ENCODE assay signal across 9 cellular contexts in the genomic region with DNA sequence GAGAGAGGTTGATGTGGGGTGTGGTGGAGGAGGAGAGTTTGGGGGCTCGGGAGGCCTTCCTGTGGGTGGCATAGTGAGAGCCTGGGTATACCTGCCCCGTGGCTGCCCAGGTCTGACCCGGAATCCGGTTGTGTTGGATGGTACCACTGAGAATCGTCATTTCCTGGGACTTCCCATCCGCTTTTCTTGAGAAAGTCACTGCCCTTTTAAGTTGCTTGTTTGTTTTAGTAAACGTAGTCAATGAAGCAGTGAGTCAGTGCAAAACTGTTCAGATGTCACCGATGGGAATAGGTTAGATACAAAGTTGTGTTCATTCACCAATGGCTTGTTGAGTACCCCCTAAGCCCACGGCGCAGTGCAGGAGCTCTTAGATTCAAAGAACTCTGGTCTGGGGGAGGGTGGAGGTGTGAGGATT.
DNase-seq lines count a peak whose midpoint lies in the region; ATAC-seq and TF ChIP-seq lines count a peak whose summit lies in the region.
"Had no signal": no experiment of that assay in that cellular context is flagged by ENCODE, and none has a peak within 500 bp of the region (broad histone marks: within the 10 kb centered on the region; RNA-seq: fewer than 3 reads in every experiment).

No MANE protein-coding gene starts in this region.

- DNase-seq in Caco-2: no peak
- peak; percentile 10 for DNase-seq in NCI-H69 (lab: John Stamatoyannopoulos, UW)
- peak; percentile 68 for DNase-seq in activated naive CD4-positive, alpha-beta T cell treated with anti-CD3 and anti-CD28 coated beads for 36 hours
- DNase-seq in chondrocyte (ENCODE audit: low spot score): no peak
- DNase-seq in NCI-H2107 (lab: John Stamatoyannopoulos, UW): no peak

- TF ChIP-seq CTCF in Caco-2 (IDR thresholded peaks at IDR 0.05; ENCODE audit: insufficient read depth in 1 of 2, low read depth in 1 of 2, low read length in 1 of 2, severe bottlenecking in 1 of 2, unreplicated experiment in 1 of 2): no peak
- TF ChIP-seq CTCF in nephron (IDR thresholded peaks at IDR 0.05; ENCODE audit: unreplicated experiment in 3 of 3): no peak
- no peak for TF ChIP-seq CTCF in chondrocyte (IDR thresholded peaks at IDR 0.05)

- ATAC-seq in GM21786 (IDR thresholded peaks at IDR 0.05; ENCODE audit: unreplicated experiment) (no peak), HG03460 (IDR thresholded peaks at IDR 0.05; ENCODE audit: unreplicated experiment) (no peak)

- H3K27me3 Mint-ChIP-seq in Caco-2 (ENCODE audit: insufficient read depth, unreplicated experiment): no peaks in the 10 kb centered on the region
- no peaks in the 10 kb centered on the region for H3K27me3 Mint-ChIP-seq in activated naive CD4-positive, alpha-beta T cell treated with anti-CD3 and anti-CD28 coated beads for 36 hours (ENCODE audit: low read depth)
- peaks cover 2% of the 10 kb centered on the region for H3K27me3 Mint-ChIP-seq in nephron (ENCODE audit: low read depth)
- no peaks in the 10 kb centered on the region for H3K27me3 Mint-ChIP-seq in chondrocyte (ENCODE audit: low read depth)

- H3K4me1 ChIP-seq in Caco-2: peaks cover 21% of the 10 kb centered on the region

- H3K4me3 ChIP-seq in Caco-2 (ENCODE audit: low read depth, low read length): no peak overlapping the region
- H3K4me3 ChIP-seq: PC-9 had no signal

- BruUV-seq in Caco-2 (replicated peaks; lab: Mats Ljungman, UMichigan): no TSS peak

- no peaks in the 10 kb centered on the region for H3K27me3 ChIP-seq in Caco-2 (replicated peaks; ENCODE audit: control insufficient read depth, insufficient read depth, low read length)

- H3K9me3 Mint-ChIP-seq in Caco-2 (ENCODE audit: unreplicated experiment) (peaks cover 18% of the 10 kb centered on the region), nephron (no peaks in the 10 kb centered on the region), chondrocyte (ENCODE audit: low read depth) (peaks cover 10% of the 10 kb centered on the region)
- no peaks in the 10 kb centered on the region for H3K9me3 Mint-ChIP-seq in activated naive CD4-positive, alpha-beta T cell treated with anti-CD3 and anti-CD28 coated beads for 36 hours

- intact Hi-C loops in Caco-2 (cut with micrococcal nuclease; ENCODE audit: unreplicated experiment): loop anchor here (5.0 kb wide), 1 partner anchor 133 kb away; no protein-coding TSS in a partner anchor
- intact Hi-C loops in activated naive CD4-positive, alpha-beta T cell treated with anti-CD3 and anti-CD28 coated beads for 36 hours (cut with micrococcal nuclease): loop anchor here (2.0 kb wide), 1 partner anchor 44 kb away; no protein-coding TSS in a partner anchor

- H3K4me3 Mint-ChIP-seq in Caco-2 (ENCODE audit: unreplicated experiment) (no peak overlapping the region), nephron (no peak overlapping the region), chondrocyte (ENCODE audit: unreplicated experiment) (no peak overlapping the region)
- H3K4me3 Mint-ChIP-seq in activated naive CD4-positive, alpha-beta T cell treated with anti-CD3 and anti-CD28 coated beads for 36 hours: peak overlapping the region; percentile 58

- CTCF ChIA-PET in Caco-2 (lab: Charles Lee): no interaction called here
- CTCF ChIA-PET in activated naive CD4-positive, alpha-beta T cell treated with anti-CD3 and anti-CD28 coated beads for 36 hours (lab: Charles Lee): interaction anchor here (1.3 kb wide), 1 partner anchor 73 kb away, joined by 3 read pairs; no protein-coding TSS in a partner anchor

- peak overlapping the region; percentile 5 for H3K27ac Mint-ChIP-seq in Caco-2 (ENCODE audit: unreplicated experiment)
- H3K27ac Mint-ChIP-seq in activated naive CD4-positive, alpha-beta T cell treated with anti-CD3 and anti-CD28 coated beads for 36 hours: peak overlapping the region; percentile 93
- H3K27ac Mint-ChIP-seq in nephron: peak overlapping the region; percentile 1 to 41 (median 16)
- no peak overlapping the region for H3K27ac Mint-ChIP-seq in chondrocyte (ENCODE audit: unreplicated experiment)

- H3K36me3 Mint-ChIP-seq in Caco-2 (ENCODE audit: insufficient read depth, unreplicated experiment): no peaks in the 10 kb centered on the region
- H3K36me3 Mint-ChIP-seq in activated naive CD4-positive, alpha-beta T cell treated with anti-CD3 and anti-CD28 coated beads for 36 hours (ENCODE audit: low read depth): no peaks in the 10 kb centered on the region
- no peaks in the 10 kb centered on the region for H3K36me3 Mint-ChIP-seq in nephron (ENCODE audit: low read depth)
- peaks cover 3% of the 10 kb centered on the region for H3K36me3 Mint-ChIP-seq in chondrocyte (ENCODE audit: low read depth)

- POLR2A ChIA-PET in Caco-2 (lab: Charles Lee): no interaction called here

- H3K9me3 ChIP-seq in Caco-2: peaks cover 7% of the 10 kb centered on the region; the same call in 1 of the 2 replicates

- peaks cover 19% of the 10 kb centered on the region for H3K4me1 Mint-ChIP-seq in Caco-2 (ENCODE audit: low read depth, unreplicated experiment)
- H3K4me1 Mint-ChIP-seq in activated naive CD4-positive, alpha-beta T cell treated with anti-CD3 and anti-CD28 coated beads for 36 hours (ENCODE audit: low read depth): peaks cover 47% of the 10 kb centered on the region
- peaks cover 30% of the 10 kb centered on the region for H3K4me1 Mint-ChIP-seq in nephron
- peaks cover 42% of the 10 kb centered on the region for H3K4me1 Mint-ChIP-seq in chondrocyte (ENCODE audit: low read depth)

- H3K36me3 ChIP-seq in Caco-2 (ENCODE audit: control insufficient read depth, insufficient read depth, low read length): no peaks in the 10 kb centered on the region; the same call in 1 of the 2 replicates

Comparison
In these comparisons a context has a peak if more than half of its experiments do, and no peak if none do; other contexts are left out.
1. DNase-seq: peak in NCI-H69 (single experiment) and activated naive CD4-positive, alpha-beta T cell treated with anti-CD3 and anti-CD28 coated beads for 36 hours (single experiment); none in Caco-2 (0 of 2), chondrocyte (single experiment) and NCI-H2107 (single experiment).